In the genomic region with DNA sequence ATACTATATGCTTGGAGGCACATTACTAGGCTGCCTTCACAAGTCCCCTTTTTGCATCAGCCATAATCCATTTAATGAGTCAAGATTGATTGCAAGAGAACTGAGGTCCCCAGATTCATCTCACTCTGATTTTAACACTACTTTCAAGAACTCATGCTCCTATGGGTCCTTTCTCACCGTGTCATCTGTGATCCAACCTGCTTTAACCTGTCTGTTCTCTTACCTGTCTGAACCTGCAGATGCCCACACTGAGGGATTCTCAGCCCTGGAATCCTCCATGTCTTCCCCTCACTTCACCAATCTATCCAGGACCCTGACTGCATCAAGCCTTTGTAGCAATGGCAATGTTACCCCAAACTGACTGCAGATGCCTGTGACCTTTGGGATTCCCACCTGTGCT, we compare ENCODE assay signal across 25 cellular contexts.
"Had no signal": no experiment of that assay in that cellular context is flagged by ENCODE, and none has a peak within 500 bp of the region (broad histone marks: within the 10 kb centered on the region; RNA-seq: fewer than 3 reads in every experiment).

No MANE protein-coding gene starts in this region.

- H3K27ac Mint-ChIP-seq: immature natural killer cell; naive thymus-derived CD4-positive, alpha-beta T cell; nephron; neural progenitor cell; progenitor cell of endocrine pancreas; stimulated activated naive B cell treated with anti-CD40 and anti-IgM and Interleukin-4, amounts not matched to agents 10 μg/mL and 1 μg/mL and 100 μg/mL, for 72 hours; stimulated activated naive CD8-positive, alpha-beta T cell treated with anti-CD3 and anti-CD28 coated beads, Interleukin-15, Interleukin-2, amounts not matched to agents 100 ng/mL and 50 ng/mL, for 24 hours had no signal

- H3K4me3 Mint-ChIP-seq: immature natural killer cell; naive thymus-derived CD4-positive, alpha-beta T cell; nephron; neural progenitor cell; stimulated activated naive B cell treated with anti-CD40 and anti-IgM and Interleukin-4, amounts not matched to agents 10 μg/mL and 1 μg/mL and 100 μg/mL, for 72 hours; stimulated activated naive CD8-positive, alpha-beta T cell treated with anti-CD3 and anti-CD28 coated beads, Interleukin-15, Interleukin-2, amounts not matched to agents 100 ng/mL and 50 ng/mL, for 24 hours had no signal

- H3K79me2 ChIP-seq: parathyroid adenoma had no signal

- H3K4me2 ChIP-seq: neural progenitor cell had no signal

- H3K27ac ChIP-seq: coronary artery, epithelial cell of prostate, esophagus muscularis mucosa, neural progenitor cell, parathyroid adenoma, right lobe of liver, thoracic aorta, transverse colon, vagina had no signal

- H2AFZ ChIP-seq: neural progenitor cell, parathyroid adenoma had no signal

- H3K4me3 ChIP-seq: coronary artery, esophagus muscularis mucosa, lung, neural progenitor cell, right lobe of liver, thoracic aorta, transverse colon, vagina had no signal

- H3K9me3 ChIP-seq: esophagus muscularis mucosa, right lobe of liver, thoracic aorta, transverse colon, vagina had no signal

- H3K4me1 Mint-ChIP-seq: immature natural killer cell; neural progenitor cell; stimulated activated naive B cell treated with anti-CD40 and anti-IgM and Interleukin-4, amounts not matched to agents 10 μg/mL and 1 μg/mL and 100 μg/mL, for 72 hours had no signal

- H3K36me3 Mint-ChIP-seq: immature natural killer cell; naive thymus-derived CD4-positive, alpha-beta T cell; neural progenitor cell; stimulated activated naive B cell treated with anti-CD40 and anti-IgM and Interleukin-4, amounts not matched to agents 10 μg/mL and 1 μg/mL and 100 μg/mL, for 72 hours had no signal

- H3K9me3 Mint-ChIP-seq: immature natural killer cell; naive thymus-derived CD4-positive, alpha-beta T cell; nephron; neural progenitor cell; stimulated activated naive B cell treated with anti-CD40 and anti-IgM and Interleukin-4, amounts not matched to agents 10 μg/mL and 1 μg/mL and 100 μg/mL, for 72 hours; stimulated activated naive CD8-positive, alpha-beta T cell treated with anti-CD3 and anti-CD28 coated beads, Interleukin-15, Interleukin-2, amounts not matched to agents 100 ng/mL and 50 ng/mL, for 24 hours had no signal

- H3K9ac ChIP-seq: neural progenitor cell, parathyroid adenoma had no signal

- H3K27me3 ChIP-seq: neural progenitor cell, right lobe of liver, vagina had no signal

- H3K4me1 ChIP-seq: esophagus muscularis mucosa, vagina had no signal

- DNase-seq: effector CD4-positive, alpha-beta T cell; foreskin melanocyte; hypothalamus; immature natural killer cell; islet precursor cell; mesendoderm; midbrain; naive thymus-derived CD4-positive, alpha-beta T cell; right lobe of liver; small intestine; stimulated activated CD4-positive, alpha-beta T cell treated with anti-CD3 and anti-CD28 coated beads, Interleukin-15, amount 100 ng/mL, for 24 hours; stimulated activated CD4-positive, alpha-beta T cell treated with anti-CD3 and anti-CD28 coated beads, Interleukin-2, amount 100 ng/mL, for 48 hours; stimulated activated naive B cell treated with anti-CD40 and anti-IgM and Interleukin-4, amounts not matched to agents 10 μg/mL and 1 μg/mL and 100 μg/mL, for 72 hours; transverse colon had no signal

- H3K36me3 ChIP-seq: esophagus muscularis mucosa, neural progenitor cell, right lobe of liver, thoracic aorta, transverse colon, vagina had no signal
